ENCODE assay signal across 12 cellular contexts in the genomic region with DNA sequence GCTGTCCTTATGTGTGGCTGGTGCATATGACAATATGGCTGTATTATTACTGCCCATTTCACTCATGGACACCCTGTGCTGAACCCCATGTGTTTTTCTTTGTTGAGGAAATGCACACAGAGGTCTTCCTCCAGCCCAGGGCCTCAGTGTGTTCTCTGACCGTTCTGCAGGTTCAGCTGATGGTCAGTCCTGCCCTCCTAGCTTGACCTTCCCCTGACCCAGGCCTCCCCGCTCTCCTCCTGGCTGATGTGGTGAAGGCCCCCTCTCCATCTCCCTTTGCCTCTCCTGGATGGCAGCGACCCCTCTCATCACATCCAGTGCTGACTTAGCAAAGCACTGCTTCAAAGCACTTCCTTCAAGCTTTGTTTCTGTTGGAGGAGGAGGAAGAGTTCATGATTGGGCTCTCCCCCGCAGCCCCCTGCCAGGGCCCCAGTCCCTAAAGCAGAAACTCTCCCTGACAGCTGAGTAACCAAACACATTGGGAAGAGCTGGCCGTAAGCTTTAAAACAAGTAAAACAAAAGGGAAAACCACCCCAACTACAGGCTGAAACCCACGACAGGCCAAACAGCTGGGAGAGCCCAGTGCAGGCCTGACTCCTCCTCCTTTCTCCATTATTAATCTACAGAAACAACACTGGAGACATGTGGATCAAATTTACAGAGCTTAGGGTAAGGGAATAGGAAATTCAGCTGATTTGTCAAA.
DNase-seq lines count a peak whose midpoint lies in the region; ATAC-seq and TF ChIP-seq lines count a peak whose summit lies in the region.
"Had no signal": no experiment of that assay in that cellular context is flagged by ENCODE, and none has a peak within 500 bp of the region (broad histone marks: within the 10 kb centered on the region; RNA-seq: fewer than 3 reads in every experiment).

No MANE protein-coding gene starts in this region.

- H3K4ac ChIP-seq in H9 (ENCODE audit: low read depth, low read length), result no peak overlapping the region
- H3K4ac ChIP-seq in trophoblast cell (ENCODE audit: low read depth, low read length), result no peak overlapping the region

- no peak overlapping the region for H3K4me3 Mint-ChIP-seq in H9
- H3K4me3 Mint-ChIP-seq in activated T-cell treated with anti-CD3 and anti-CD28 coated beads, Interleukin-2, amount 50 U/mL, for 24 hours, result no peak overlapping the region
- H3K4me3 Mint-ChIP-seq: activated T-helper 17 cell treated with anti-CD3 and anti-CD28 coated beads, Interleukin-2, amount 50 U/mL, for 72 hours; CD4-positive, alpha-beta memory T cell had no signal

- no peak overlapping the region for H4K5ac ChIP-seq in H9 (ENCODE audit: insufficient read length, low read depth, low read length)

- H3K4me3 ChIP-seq in SJCRH30 (no peak overlapping the region), trophoblast cell (ENCODE audit: low read depth, low read length) (no peak overlapping the region), psoas muscle (no peak overlapping the region)

- H3K23ac ChIP-seq in H9 (ENCODE audit: insufficient read length, low read depth, low read length) (no peak overlapping the region), trophoblast cell (ENCODE audit: low read length) (no peak overlapping the region)

- H4K91ac ChIP-seq in H9 (ENCODE audit: insufficient read length, low read depth, low read length) (no peak overlapping the region), trophoblast cell (ENCODE audit: low read depth, low read length) (no peak overlapping the region)

- no peak overlapping the region for H3K56ac ChIP-seq in H9 (ENCODE audit: insufficient read length, low read depth, low read length)

- H3K79me1 ChIP-seq in H9 (ENCODE audit: insufficient read depth, low read depth, low read length, poor library complexity, severe bottlenecking) (no peaks in the 10 kb centered on the region), trophoblast cell (ENCODE audit: low read length) (no peaks in the 10 kb centered on the region)

- no peak overlapping the region for H2BK5ac ChIP-seq in H9 (ENCODE audit: insufficient read length, low read length)
- H2BK5ac ChIP-seq in trophoblast cell (ENCODE audit: low read depth, low read length, poor library complexity), result no peak overlapping the region

- no peak overlapping the region for H3K27ac ChIP-seq in H9 (ENCODE audit: insufficient read length, low read depth, low read length)
- H3K27ac ChIP-seq in SJCRH30, result peak overlapping the region; percentile 57
- no peak overlapping the region for H3K27ac ChIP-seq in trophoblast cell (ENCODE audit: low read depth, low read length)
- H3K27ac ChIP-seq in psoas muscle, result no peak overlapping the region

- intact Hi-C loops in psoas muscle (cut with DNase I), result no loop called here

- H3K14ac ChIP-seq in H9 (ENCODE audit: insufficient read depth, low read length) (peak overlapping the region; percentile 2; the same call in 1 of the 2 replicates), trophoblast cell (ENCODE audit: low read length) (no peak overlapping the region)

- peaks cover 45 to 58% of the 10 kb centered on the region in 2 experiments for H3K4me1 Mint-ChIP-seq in H9
- peaks cover 18% of the 10 kb centered on the region for H3K4me1 Mint-ChIP-seq in activated T-cell treated with anti-CD3 and anti-CD28 coated beads, Interleukin-2, amount 50 U/mL, for 24 hours (ENCODE audit: low read depth)

- no peaks in the 10 kb centered on the region for H3K23me2 ChIP-seq in H9 (ENCODE audit: insufficient read length, low read depth, low read length, poor library complexity, severe bottlenecking)

- DNase-seq in H9 (no peak), SJCRH30 (peak; percentile 68 to 82), fibroblast of peridontal ligament (ENCODE audit: extremely low read depth) (peak; percentile 58), trophoblast cell (no peak), psoas muscle (no peak)
- no peak for DNase-seq in activated T-cell treated with anti-CD3 and anti-CD28 coated beads, Interleukin-2, amount 50 U/mL, for 24 hours
- DNase-seq in activated effector memory CD4-positive, alpha-beta T cell treated with Interleukin-2 at 50 U/mL for 16 hours, result no peak
- DNase-seq: CD4-positive, alpha-beta memory T cell; islet precursor cell; NCI-H1694; RPMI8226 had no signal

- H4K8ac ChIP-seq in H9 (replicated peaks; ENCODE audit: insufficient read length, low read depth, low read length), result no peak overlapping the region
- no peak overlapping the region for H4K8ac ChIP-seq in trophoblast cell (ENCODE audit: low read depth, low read length)

- no peak overlapping the region for H3K4me2 ChIP-seq in H9 (ENCODE audit: insufficient read depth, insufficient read length, low read length)
- H3K4me2 ChIP-seq in trophoblast cell (ENCODE audit: low read length), result no peak overlapping the region

- peaks cover 10% of the 10 kb centered on the region; the same call in 1 of the 2 replicates for H3K4me1 ChIP-seq in H9 (ENCODE audit: insufficient read depth, low read length)
- H3K4me1 ChIP-seq in SJCRH30, result peaks cover 15% of the 10 kb centered on the region
- peaks cover 2 to 4% of the 10 kb centered on the region in 2 experiments for H3K4me1 ChIP-seq in trophoblast cell (ENCODE audit: control insufficient read depth in 1 of 2, insufficient read depth in 2 of 2, low read length in 2 of 2)
- H3K4me1 ChIP-seq in psoas muscle, result peaks cover 6% of the 10 kb centered on the region

- H2AK5ac ChIP-seq in H9 (ENCODE audit: insufficient read length, low read length) (no peak overlapping the region), trophoblast cell (ENCODE audit: low read length) (no peak overlapping the region)

- no peak overlapping the region for H3T11ph ChIP-seq in H9 (ENCODE audit: low read length)

- H2BK20ac ChIP-seq in H9 (ENCODE audit: low read depth, low read length, poor library complexity, severe bottlenecking), result no peak overlapping the region

- H4K12ac ChIP-seq in trophoblast cell (ENCODE audit: low read depth, low read length), result peak overlapping the region; percentile 56

- WGBS in H9 (ENCODE audit: extremely low coverage, insufficient read length, low lambda C conversion rate), result no CpG with 5 or more reads among the region's 6 CpGs
- no CpG with 5 or more reads among the region's 6 CpGs for WGBS in trophoblast cell (ENCODE audit: extremely low coverage, insufficient coverage, insufficient read length)
- 49 to 63% (median 60%) methylated on average over 6 of the region's 6 CpGs for WGBS in psoas muscle, 3 donors

- no peaks in the 10 kb centered on the region for H3K36me3 ChIP-seq in SJCRH30
- peaks cover 2% of the 10 kb centered on the region in 2 experiments for H3K36me3 ChIP-seq in trophoblast cell (ENCODE audit: control insufficient read depth in 1 of 2, insufficient read depth in 2 of 2, low read length in 2 of 2)
- peaks cover 0 to 3% of the 10 kb centered on the region in 2 donors for H3K36me3 ChIP-seq in psoas muscle (ENCODE audit: insufficient read depth in 1 of 2, low read depth in 1 of 2)

- H3K27me3 ChIP-seq in H9 (ENCODE audit: insufficient read depth, low read length) (no peaks in the 10 kb centered on the region), SJCRH30 (no peaks in the 10 kb centered on the region), trophoblast cell (ENCODE audit: insufficient read depth, low read length) (no peaks in the 10 kb centered on the region), psoas muscle (ENCODE audit: insufficient read depth in 3 of 3, low read length in 2 of 3) (no peaks in the 10 kb centered on the region)

- ATAC-seq in psoas muscle, result no peak
- ATAC-seq: activated T-helper 17 cell treated with anti-CD3 and anti-CD28 coated beads, Interleukin-2, amount 50 U/mL, for 72 hours had no signal

- H4K20me1 ChIP-seq in H9 (ENCODE audit: control insufficient read depth, insufficient read depth, insufficient read length), result no peaks in the 10 kb centered on the region

- H3K18ac ChIP-seq in H9 (ENCODE audit: insufficient read length, low read depth, low read length) (peak overlapping the region; percentile 54), trophoblast cell (ENCODE audit: low read length) (no peak overlapping the region)

- no peak overlapping the region for H3K9ac ChIP-seq in H9 (ENCODE audit: extremely low read depth, insufficient read length, low read length)
- no peak overlapping the region for H3K9ac ChIP-seq in trophoblast cell (ENCODE audit: low read length)

- no peak overlapping the region for H2BK120ac ChIP-seq in H9 (ENCODE audit: low read depth, low read length, poor library complexity, severe bottlenecking)
- no peak overlapping the region for H2BK120ac ChIP-seq in trophoblast cell (ENCODE audit: insufficient read depth, low read length, poor library complexity)

- no peak overlapping the region for H2BK15ac ChIP-seq in H9 (ENCODE audit: low read depth, low read length)

- H3K27me3 Mint-ChIP-seq in H9 (ENCODE audit: low read depth), result no peaks in the 10 kb centered on the region; the same call in 1 of the 2 replicates
- H3K27me3 Mint-ChIP-seq in activated T-cell treated with anti-CD3 and anti-CD28 coated beads, Interleukin-2, amount 50 U/mL, for 24 hours, result peaks cover 4% of the 10 kb centered on the region
- H3K27me3 Mint-ChIP-seq: CD4-positive, alpha-beta memory T cell had no signal

- no peak overlapping the region for H2BK12ac ChIP-seq in H9 (ENCODE audit: insufficient read length, low read depth, low read length)
- no peak overlapping the region for H2BK12ac ChIP-seq in trophoblast cell (ENCODE audit: low read length)

- H2AFZ ChIP-seq in H9 (ENCODE audit: low read length) (no peak overlapping the region), trophoblast cell (ENCODE audit: insufficient read depth, low read length, poor library complexity) (no peak overlapping the region)

- H3K79me2 ChIP-seq in H9 (ENCODE audit: insufficient read depth, low read length), result no peaks in the 10 kb centered on the region
- no peaks in the 10 kb centered on the region for H3K79me2 ChIP-seq in trophoblast cell (ENCODE audit: control insufficient read depth, insufficient read depth, low read length, poor library complexity)

- H3K36me3 Mint-ChIP-seq in H9 (ENCODE audit: insufficient read depth in 1 of 3, low read depth in 3 of 3), result no peaks in the 10 kb centered on the region; a peak in 3 of 7 replicates
- no peaks in the 10 kb centered on the region for H3K36me3 Mint-ChIP-seq in activated T-cell treated with anti-CD3 and anti-CD28 coated beads, Interleukin-2, amount 50 U/mL, for 24 hours (ENCODE audit: low read depth)
- H3K36me3 Mint-ChIP-seq: CD4-positive, alpha-beta memory T cell had no signal

- peak overlapping the region in 2 of 3 experiments; percentile 8 to 42; a peak in 2 of 7 replicates for H3K27ac Mint-ChIP-seq in H9
- H3K27ac Mint-ChIP-seq in activated T-cell treated with anti-CD3 and anti-CD28 coated beads, Interleukin-2, amount 50 U/mL, for 24 hours, result no peak overlapping the region
- H3K27ac Mint-ChIP-seq: activated T-helper 17 cell treated with anti-CD3 and anti-CD28 coated beads, Interleukin-2, amount 50 U/mL, for 72 hours had no signal

- TF ChIP-seq CTCF in H9 (conservative IDR thresholded peaks at IDR 0.05) (no peak), psoas muscle (IDR thresholded peaks at IDR 0.05) (no peak)

- H3K9me3 Mint-ChIP-seq in H9, result no peaks in the 10 kb centered on the region
- no peaks in the 10 kb centered on the region for H3K9me3 Mint-ChIP-seq in activated T-cell treated with anti-CD3 and anti-CD28 coated beads, Interleukin-2, amount 50 U/mL, for 24 hours
- H3K9me3 Mint-ChIP-seq: activated T-helper 17 cell treated with anti-CD3 and anti-CD28 coated beads, Interleukin-2, amount 50 U/mL, for 72 hours; CD4-positive, alpha-beta memory T cell had no signal

- H3K9me3 ChIP-seq in H9 (ENCODE audit: control insufficient read depth, low read depth, low read length), result no peaks in the 10 kb centered on the region
- H3K9me3 ChIP-seq in SJCRH30 (replicated peaks), result no peaks in the 10 kb centered on the region
- H3K9me3 ChIP-seq in trophoblast cell (ENCODE audit: insufficient read depth, low read depth, low read length), result no peaks in the 10 kb centered on the region
- no peaks in the 10 kb centered on the region for H3K9me3 ChIP-seq in psoas muscle

Comparison
In these comparisons a context has a peak if more than half of its experiments do, and no peak if none do; other contexts are left out.
1. DNase-seq: peak in SJCRH30 (2 of 2) and fibroblast of peridontal ligament (single experiment); none in H9 (single experiment), trophoblast cell (0 of 2), psoas muscle (0 of 2), activated T-cell treated with anti-CD3 and anti-CD28 coated beads, Interleukin-2, amount 50 U/mL, for 24 hours (single experiment) and activated effector memory CD4-positive, alpha-beta T cell treated with Interleukin-2 at 50 U/mL for 16 hours (single experiment).